ENCODE assay signal across 8 cellular contexts in the genomic region with DNA sequence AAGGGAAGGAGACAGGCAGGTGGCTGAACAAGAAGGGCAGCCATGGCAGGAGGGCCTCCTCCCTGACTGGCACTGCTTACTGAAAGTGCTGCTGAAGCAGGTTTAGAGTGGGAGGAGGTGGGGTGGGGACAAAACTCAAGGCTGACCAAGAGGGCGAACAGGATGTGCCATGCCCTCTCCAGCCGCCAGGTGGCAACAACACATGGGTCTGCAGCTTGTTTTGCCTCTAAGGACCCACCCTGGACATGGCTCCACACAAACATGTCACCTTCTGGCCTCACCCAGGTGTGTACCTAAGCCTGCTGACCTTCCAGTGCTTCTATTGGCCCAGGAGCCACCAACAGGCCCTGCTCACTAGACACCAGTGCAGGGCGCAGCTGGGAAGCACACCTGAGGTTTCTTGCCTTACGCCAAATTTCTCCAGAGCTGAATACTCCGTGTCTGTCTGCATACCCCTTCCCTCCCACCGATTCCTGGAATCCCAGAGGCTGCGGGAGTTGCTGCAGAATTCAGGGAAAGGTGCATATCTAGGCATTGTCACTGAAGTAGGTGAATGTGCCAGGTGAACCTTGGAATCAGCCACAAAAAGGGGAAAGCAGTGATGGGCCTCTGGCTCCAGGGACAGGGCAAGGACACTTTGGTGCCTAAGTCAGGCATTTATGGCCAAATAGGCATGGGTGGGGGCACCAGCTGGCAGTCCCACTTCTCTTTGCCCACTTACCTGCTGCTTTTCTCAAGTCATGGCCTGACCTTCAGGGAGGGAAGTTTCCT. TPM values are rescaled to one million over a fixed set of nuclear protein-coding genes. Genes with fewer than 3 reads are reported as not detected.
DNase-seq lines count a peak whose midpoint lies in the region; ATAC-seq and TF ChIP-seq lines count a peak whose summit lies in the region.

No MANE protein-coding gene starts in this region.

- peaks cover 0 to 4% (median 0%) of the 10 kb centered on the region in 3 donors for H3K27me3 Mint-ChIP-seq in immature natural killer cell (ENCODE audit: low read depth in 3 of 3)

- H3K4me3 Mint-ChIP-seq in immature natural killer cell, result no peak overlapping the region

- H3K4me3 ChIP-seq in WI38 (ENCODE audit: low read depth, low read length) (no peak overlapping the region), cardiac fibroblast (replicated peaks in 1 of 2; ENCODE audit: low read depth in 2 of 2, low read length in 2 of 2) (no peak overlapping the region)

- peak; percentile 78 for ATAC-seq in HG02642 (IDR thresholded peaks at IDR 0.05; ENCODE audit: poor library complexity, unreplicated experiment)

- peak overlapping the region in 1 of 6 donors; percentile 64 for H3K27ac Mint-ChIP-seq in immature natural killer cell

- DNase-seq in NCI-H2107 (lab: John Stamatoyannopoulos, UW) (peak; percentile 42), cardiac fibroblast (ENCODE audit: low read depth in 2 of 2) (peak; percentile 78 to 80), immature natural killer cell (peak; percentile 48 to 59 (median 52)), KG1 (lab: John Stamatoyannopoulos, UW) (no peak)
- peak; percentile 81 for DNase-seq in stimulated activated CD4-positive, alpha-beta T cell treated with anti-CD3 and anti-CD28 coated beads, Interleukin-15, amount 100 ng/mL, for 24 hours

- H3K36me3 Mint-ChIP-seq in immature natural killer cell, result peaks cover 0 to 4% (median 0%) of the 10 kb centered on the region in 3 donors

- no peaks in the 10 kb centered on the region for H3K9me3 Mint-ChIP-seq in immature natural killer cell

- H3K4me1 Mint-ChIP-seq in immature natural killer cell, result peaks cover 10 to 13% of the 10 kb centered on the region in 2 donors

- TF ChIP-seq CTCF in GM12801 (IDR thresholded peaks at IDR 0.05; ENCODE audit: extremely low read depth, insufficient read length), result peak; percentile 82
- TF ChIP-seq CTCF in WI38 (IDR thresholded peaks at IDR 0.05; ENCODE audit: low read depth, low read length), result peak; percentile 91
- peak; percentile 94 for TF ChIP-seq CTCF in cardiac fibroblast (IDR thresholded peaks at IDR 0.05; ENCODE audit: low read depth, low read length)

RNA-seq across cellular contexts. Expression of a gene that starts 5.3 kb away (rescaled TPM):
- under 1 TPM in 2 of 3 donors, not detected in 1; 0.69 to 0.87 TPM for polyA plus RNA-seq in immature natural killer cell

RNA-seq across cellular contexts. Expression of a gene that starts 28.3 kb away (rescaled TPM):
- under 1 TPM in 2 of 3 donors, not detected in 1; 0.17 to 0.77 TPM for polyA plus RNA-seq in immature natural killer cell

RNA-seq across cellular contexts. Expression of a gene that starts 29.2 kb away (rescaled TPM):
- not detected for polyA plus RNA-seq in immature natural killer cell
